ENCODE assay signal across 26 cellular contexts in genomic region chr1:5756434-5757176, GRCh38.
DNase-seq lines count a peak whose midpoint lies in the region; ATAC-seq and TF ChIP-seq lines count a peak whose summit lies in the region.
"Had no signal": no experiment of that assay in that cellular context is flagged by ENCODE, and none has a peak within 500 bp of the region (broad histone marks: within the 10 kb centered on the region; RNA-seq: fewer than 3 reads in every experiment).

No MANE protein-coding gene starts in this region.

- H3K27me3 ChIP-seq in sigmoid colon (peaks cover 0 to 14% (median 0%) of the 10 kb centered on the region in 3 donors), gastroesophageal sphincter (peaks cover 75% of the 10 kb centered on the region)
- H3K27me3 ChIP-seq: BE2C had no signal

- WGBS in sigmoid colon, 2 donors = 77 to 82% methylated on average over 21 of the region's 21 CpGs
- 61% methylated on average over 11 of the region's 21 CpGs; no CpG with 5 or more reads in 1 of the 2 donors for WGBS in gastroesophageal sphincter (ENCODE audit: low coverage in 1 of 2), 2 donors

- no peaks in the 10 kb centered on the region for H3K4me1 ChIP-seq in sigmoid colon
- peaks cover 0 to 19% (median 0%) of the 10 kb centered on the region in 3 donors for H3K4me1 ChIP-seq in gastroesophageal sphincter
- H3K4me1 ChIP-seq: BE2C had no signal

- CTCF ChIA-PET in activated naive CD4-positive, alpha-beta T cell treated with anti-CD3 and anti-CD28 coated beads for 36 hours (lab: Charles Lee) = no interaction called here

- peaks cover 3% of the 10 kb centered on the region for H3K9me3 Mint-ChIP-seq in activated naive CD4-positive, alpha-beta T cell treated with anti-CD3 and anti-CD28 coated beads for 36 hours

- H3K27ac Mint-ChIP-seq in activated naive CD4-positive, alpha-beta T cell treated with anti-CD3 and anti-CD28 coated beads for 36 hours = no peak overlapping the region
- H3K27ac Mint-ChIP-seq: CD14-positive monocyte had no signal

- H3K27ac ChIP-seq in angular gyrus (ENCODE audit: low read depth, low read length) (peak overlapping the region; percentile 27), sigmoid colon (no peak overlapping the region), gastroesophageal sphincter (no peak overlapping the region)
- H3K27ac ChIP-seq: KMS-11, PC-9 had no signal

- H3K27me3 Mint-ChIP-seq in activated naive CD4-positive, alpha-beta T cell treated with anti-CD3 and anti-CD28 coated beads for 36 hours (ENCODE audit: low read depth) = no peaks in the 10 kb centered on the region

- intact Hi-C loops in activated naive CD4-positive, alpha-beta T cell treated with anti-CD3 and anti-CD28 coated beads for 36 hours (cut with micrococcal nuclease) = no loop called here
- intact Hi-C loops in sigmoid colon (cut with DNase I) = no loop called here

- no peak overlapping the region for H3K4me3 ChIP-seq in sigmoid colon
- no peak overlapping the region for H3K4me3 ChIP-seq in gastroesophageal sphincter
- H3K4me3 ChIP-seq: PC-9 had no signal

- H3K36me3 Mint-ChIP-seq in activated naive CD4-positive, alpha-beta T cell treated with anti-CD3 and anti-CD28 coated beads for 36 hours (ENCODE audit: low read depth) = no peaks in the 10 kb centered on the region
- H3K36me3 Mint-ChIP-seq: CD14-positive monocyte; CD8-positive, alpha-beta memory T cell had no signal

- TF ChIP-seq POLR2A in sigmoid colon (IDR thresholded peaks at IDR 0.05) (no peak), gastroesophageal sphincter (IDR thresholded peaks at IDR 0.05) (no peak)

- H3K9me3 ChIP-seq in sigmoid colon (no peaks in the 10 kb centered on the region), gastroesophageal sphincter (no peaks in the 10 kb centered on the region)
- H3K9me3 ChIP-seq: BE2C had no signal

- no peaks in the 10 kb centered on the region for H3K4me1 Mint-ChIP-seq in activated naive CD4-positive, alpha-beta T cell treated with anti-CD3 and anti-CD28 coated beads for 36 hours (ENCODE audit: low read depth)
- H3K4me1 Mint-ChIP-seq: CD14-positive monocyte; CD8-positive, alpha-beta memory T cell had no signal

- DNase-seq in activated naive CD4-positive, alpha-beta T cell treated with anti-CD3 and anti-CD28 coated beads, Interleukin-2, amount 50 U/mL, for 16 hours = peak; percentile 2
- no peak for DNase-seq in activated naive CD4-positive, alpha-beta T cell treated with anti-CD3 and anti-CD28 coated beads for 36 hours
- DNase-seq in mesenteric fat pad (ENCODE audit: low spot score) (peak; percentile 68), sigmoid colon (peak; percentile 41), NCI-H510A treated with DMSO at 0.1 percent for 48 hours (lab: John Stamatoyannopoulos, UW) (no peak), DMS53 (lab: John Stamatoyannopoulos, UW) (no peak)
- DNase-seq: 8988T; ACHN; BE2C; CD8-positive, alpha-beta memory T cell; DMS 273 treated with DMSO at 0.1 percent for 48 hours; DMS79 treated with DMSO at 0.1 percent for 48 hours; GF-D8; H7; NCI-H1092; NCI-H1417 treated with DMSO at 0.1 percent for 48 hours; NCI-H1694 treated with DMSO at 0.1 percent for 48 hours; NCI-H2081; NCI-H446; NCI-H526; PC-9; SHP77 had no signal

- TF ChIP-seq EP300 in sigmoid colon (IDR thresholded peaks at IDR 0.05) (no peak), gastroesophageal sphincter (IDR thresholded peaks at IDR 0.05) (no peak)

- no peak for ATAC-seq in gastroesophageal sphincter

- no peaks in the 10 kb centered on the region for H3K36me3 ChIP-seq in sigmoid colon
- H3K36me3 ChIP-seq in gastroesophageal sphincter = no peaks in the 10 kb centered on the region
- H3K36me3 ChIP-seq: BE2C had no signal

- TF ChIP-seq CTCF in sigmoid colon (IDR thresholded peaks at IDR 0.05) (no peak), gastroesophageal sphincter (IDR thresholded peaks at IDR 0.05) (no peak)

- no peak overlapping the region for H3K4me3 Mint-ChIP-seq in activated naive CD4-positive, alpha-beta T cell treated with anti-CD3 and anti-CD28 coated beads for 36 hours
- H3K4me3 Mint-ChIP-seq: CD14-positive monocyte; CD8-positive, alpha-beta memory T cell had no signal

Comparison
In these comparisons a context has a peak if more than half of its experiments do, and no peak if none do; other contexts are left out.
1. DNase-seq: peak in activated naive CD4-positive, alpha-beta T cell treated with anti-CD3 and anti-CD28 coated beads, Interleukin-2, amount 50 U/mL, for 16 hours (single experiment), mesenteric fat pad (single experiment) and sigmoid colon (single experiment); none in activated naive CD4-positive, alpha-beta T cell treated with anti-CD3 and anti-CD28 coated beads for 36 hours (single experiment), NCI-H510A treated with DMSO at 0.1 percent for 48 hours (single experiment) and DMS53 (single experiment).